Comparison of ENCODE assay signal across 9 cellular contexts in genomic region chr17:45353047-45353446, GRCh38. TPM values are rescaled to one million over a fixed set of nuclear protein-coding genes. Genes with fewer than 3 reads are reported as not detected.
DNase-seq lines count a peak whose midpoint lies in the region; ATAC-seq and TF ChIP-seq lines count a peak whose summit lies in the region.
"Had no signal": no experiment of that assay in that cellular context is flagged by ENCODE, and none has a peak within 500 bp of the region (broad histone marks: within the 10 kb centered on the region; RNA-seq: fewer than 3 reads in every experiment).

No MANE protein-coding gene starts in this region.

- peaks cover 12% of the 10 kb centered on the region for H3K9me3 Mint-ChIP-seq in T-helper 2 cell treated with Interferon-gamma antibody and Interleukin-4, amounts not matched to agents 5 μg/mL and 100 μg/mL, for 36 hours
- no peaks in the 10 kb centered on the region for H3K9me3 Mint-ChIP-seq in endothelial cell (ENCODE audit: unreplicated experiment)
- no peaks in the 10 kb centered on the region for H3K9me3 Mint-ChIP-seq in stimulated activated effector memory CD8-positive, alpha-beta T cell treated with anti-CD3 and anti-CD28 coated beads, Interleukin-12 subunit alpha, Interleukin-12 subunit beta, amount 100 ng/mL, for 72 hours

- TF ChIP-seq POLR2A in GM18505 (IDR thresholded peaks at IDR 0.05; ENCODE audit: borderline replicate concordance, extremely low read depth, insufficient read depth, insufficient read length): no peak

- peaks cover 26% of the 10 kb centered on the region for H3K27me3 Mint-ChIP-seq in T-helper 2 cell treated with Interferon-gamma antibody and Interleukin-4, amounts not matched to agents 5 μg/mL and 100 μg/mL, for 36 hours (ENCODE audit: low read depth)
- peaks cover 7% of the 10 kb centered on the region for H3K27me3 Mint-ChIP-seq in endothelial cell (ENCODE audit: unreplicated experiment)

- no peak for TF ChIP-seq CTCF in endothelial cell (IDR thresholded peaks at IDR 0.05; ENCODE audit: unreplicated experiment)

- no peak overlapping the region for H3K4me3 Mint-ChIP-seq in T-helper 2 cell treated with Interferon-gamma antibody and Interleukin-4, amounts not matched to agents 5 μg/mL and 100 μg/mL, for 36 hours
- no peak overlapping the region for H3K4me3 Mint-ChIP-seq in endothelial cell (ENCODE audit: unreplicated experiment)
- H3K4me3 Mint-ChIP-seq in stimulated activated effector memory CD8-positive, alpha-beta T cell treated with anti-CD3 and anti-CD28 coated beads, Interleukin-12 subunit alpha, Interleukin-12 subunit beta, amount 100 ng/mL, for 72 hours: peak overlapping the region; percentile 3

- H3K27ac Mint-ChIP-seq in T-helper 2 cell treated with Interferon-gamma antibody and Interleukin-4, amounts not matched to agents 5 μg/mL and 100 μg/mL, for 36 hours: peak overlapping the region; percentile 73
- H3K27ac Mint-ChIP-seq in endothelial cell (ENCODE audit: unreplicated experiment): peak overlapping the region; percentile 45
- H3K27ac Mint-ChIP-seq in stimulated activated effector memory CD8-positive, alpha-beta T cell treated with anti-CD3 and anti-CD28 coated beads, Interleukin-12 subunit alpha, Interleukin-12 subunit beta, amount 100 ng/mL, for 72 hours: peak overlapping the region; percentile 5

- peaks cover 4% of the 10 kb centered on the region for H3K36me3 Mint-ChIP-seq in T-helper 2 cell treated with Interferon-gamma antibody and Interleukin-4, amounts not matched to agents 5 μg/mL and 100 μg/mL, for 36 hours (ENCODE audit: low read depth)
- H3K36me3 Mint-ChIP-seq in endothelial cell (ENCODE audit: low read depth, unreplicated experiment): no peaks in the 10 kb centered on the region
- H3K36me3 Mint-ChIP-seq in stimulated activated effector memory CD8-positive, alpha-beta T cell treated with anti-CD3 and anti-CD28 coated beads, Interleukin-12 subunit alpha, Interleukin-12 subunit beta, amount 100 ng/mL, for 72 hours: no peaks in the 10 kb centered on the region

- DNase-seq in NK-92 treated with Interleukin-12 subunit alpha and Interleukin-12 subunit beta, amount 100 ng/mL, for 24 hours (lab: John Stamatoyannopoulos, UW): peak; percentile 21
- DNase-seq in NK-92 (lab: John Stamatoyannopoulos, UW; ENCODE audit: unreplicated experiment) (no peak), endothelial cell (ENCODE audit: low spot score) (no peak)
- peak; percentile 64 for DNase-seq in T-helper 2 cell treated with Interferon-gamma antibody and Interleukin-4, amounts not matched to agents 5 μg/mL and 100 μg/mL, for 36 hours (ENCODE audit: low spot score)
- DNase-seq in stimulated activated effector memory CD8-positive, alpha-beta T cell treated with anti-CD3 and anti-CD28 coated beads, Interleukin-12 subunit alpha, Interleukin-12 subunit beta, amount 100 ng/mL, for 72 hours (ENCODE audit: low spot score in 2 of 2): no peak
- DNase-seq: NCI-H2171 treated with DMSO at 0.1 percent for 48 hours had no signal

- peak; percentile 71 for ATAC-seq in stimulated activated effector memory CD8-positive, alpha-beta T cell treated with anti-CD3 and anti-CD28 coated beads, Interleukin-12 subunit alpha, Interleukin-12 subunit beta, amount 100 ng/mL, for 72 hours
- ATAC-seq in HG03378 (IDR thresholded peaks at IDR 0.05; ENCODE audit: unreplicated experiment) (no peak), HG02623 (IDR thresholded peaks at IDR 0.05; ENCODE audit: unreplicated experiment) (no peak), GM18505 (IDR thresholded peaks at IDR 0.05; ENCODE audit: unreplicated experiment) (no peak)

- peaks cover 8% of the 10 kb centered on the region for H3K4me1 Mint-ChIP-seq in T-helper 2 cell treated with Interferon-gamma antibody and Interleukin-4, amounts not matched to agents 5 μg/mL and 100 μg/mL, for 36 hours (ENCODE audit: low read depth)
- H3K4me1 Mint-ChIP-seq in endothelial cell (ENCODE audit: unreplicated experiment): peaks cover 15% of the 10 kb centered on the region
- H3K4me1 Mint-ChIP-seq in stimulated activated effector memory CD8-positive, alpha-beta T cell treated with anti-CD3 and anti-CD28 coated beads, Interleukin-12 subunit alpha, Interleukin-12 subunit beta, amount 100 ng/mL, for 72 hours: peaks cover 41% of the 10 kb centered on the region

RNA-seq across cellular contexts. Expression of gene MAP3K14, which starts 36.2 kb away (rescaled TPM):
- 5.2 TPM for total RNA-seq in endothelial cell (ENCODE audit: unreplicated experiment)

Comparison
In these comparisons a context has a peak if more than half of its experiments do, and no peak if none do; other contexts are left out.
1. DNase-seq: peak in NK-92 treated with Interleukin-12 subunit alpha and Interleukin-12 subunit beta, amount 100 ng/mL, for 24 hours (single experiment) and T-helper 2 cell treated with Interferon-gamma antibody and Interleukin-4, amounts not matched to agents 5 μg/mL and 100 μg/mL, for 36 hours (single experiment); none in NK-92 (single experiment), endothelial cell (single experiment) and stimulated activated effector memory CD8-positive, alpha-beta T cell treated with anti-CD3 and anti-CD28 coated beads, Interleukin-12 subunit alpha, Interleukin-12 subunit beta, amount 100 ng/mL, for 72 hours (0 of 2).
2. H3K27ac Mint-ChIP-seq: peak in every context shown above with its lines; median percentile 73 in T-helper 2 cell treated with Interferon-gamma antibody and Interleukin-4, amounts not matched to agents 5 μg/mL and 100 μg/mL, for 36 hours; 45 in endothelial cell; 5 in stimulated activated effector memory CD8-positive, alpha-beta T cell treated with anti-CD3 and anti-CD28 coated beads, Interleukin-12 subunit alpha, Interleukin-12 subunit beta, amount 100 ng/mL, for 72 hours.